Comparison of ENCODE assay signal across 8 cellular contexts in the genomic region with DNA sequence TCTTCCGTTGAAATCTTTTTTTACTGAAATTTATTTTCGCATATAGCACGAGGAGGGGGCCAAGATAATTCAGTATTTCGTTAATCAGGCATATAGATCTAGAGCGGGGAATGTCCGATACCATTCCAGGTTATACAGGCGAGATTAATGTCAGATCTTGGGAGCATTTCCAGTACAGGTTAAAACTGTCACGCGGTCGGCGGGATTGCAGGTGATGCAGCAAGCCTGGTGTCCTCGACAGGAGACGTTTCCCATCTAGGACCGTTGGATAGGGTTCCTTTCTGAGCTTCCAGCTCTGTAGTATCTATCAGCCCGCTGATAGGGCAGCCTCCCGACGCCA. TPM values are rescaled to one million over a fixed set of nuclear protein-coding genes. Genes with fewer than 3 reads are reported as not detected.
DNase-seq lines count a peak whose midpoint lies in the region; ATAC-seq and TF ChIP-seq lines count a peak whose summit lies in the region.

No MANE protein-coding gene starts in this region.

- H3K9me3 Mint-ChIP-seq in GM23338 = no peaks in the 10 kb centered on the region

- H3K27me3 ChIP-seq in GM23338 (ENCODE audit: insufficient read depth) = no peaks in the 10 kb centered on the region
- H3K27me3 ChIP-seq in gastroesophageal sphincter = no peaks in the 10 kb centered on the region
- H3K27me3 ChIP-seq in skeletal muscle satellite cell (ENCODE audit: control insufficient read depth, insufficient read depth, low read length) = no peaks in the 10 kb centered on the region

- peak overlapping the region; percentile 94 for H3K4me2 ChIP-seq in GM23338
- peak overlapping the region; percentile 95 for H3K4me2 ChIP-seq in skeletal muscle satellite cell (ENCODE audit: low read length)

- H3K4me1 ChIP-seq in GM23338 (ENCODE audit: insufficient read depth) = 0 out of 2 replicates have a peak, but pooled peaks cover 6% of the 10 kb centered on the region
- H3K4me1 ChIP-seq in gastroesophageal sphincter = peaks cover 2 to 34% (median 4%) of the 10 kb centered on the region in 3 donors
- peaks cover 26% of the 10 kb centered on the region for H3K4me1 ChIP-seq in skeletal muscle satellite cell (ENCODE audit: control insufficient read depth, insufficient read depth, low read length)

- H3K79me2 ChIP-seq in GM23338 (replicated peaks; ENCODE audit: insufficient read depth) = peaks cover 30% of the 10 kb centered on the region

- peak; percentile 98; the same call in 2 of the 3 replicates for ATAC-seq in GM23338
- ATAC-seq in gastroesophageal sphincter = no peak
- no peak for ATAC-seq in HG02973 (IDR thresholded peaks at IDR 0.05; ENCODE audit: unreplicated experiment)

- peaks cover 10% of the 10 kb centered on the region; the same call in 2 of the 3 replicates for H3K4me1 Mint-ChIP-seq in GM23338

- 5 to 14% methylated on average over 8 to 11 of the region's 17 CpGs for WGBS in gastroesophageal sphincter (ENCODE audit: low coverage in 1 of 2), 2 donors

- H3K9me2 ChIP-seq in GM23338 (ENCODE audit: insufficient read depth) = no peaks in the 10 kb centered on the region

- H3K36me3 ChIP-seq in GM23338 (ENCODE audit: insufficient read depth) (no peaks in the 10 kb centered on the region), gastroesophageal sphincter (peaks cover 0 to 18% of the 10 kb centered on the region in 2 donors), skeletal muscle satellite cell (ENCODE audit: insufficient read depth, low read length) (peaks cover 13% of the 10 kb centered on the region)

- no peak for TF ChIP-seq POLR2A in gastroesophageal sphincter (IDR thresholded peaks at IDR 0.05)

- TF ChIP-seq CTCF in GM23338 (conservative IDR thresholded peaks at IDR 0.05; ENCODE audit: low read depth in 2 of 2) = no peak
- no peak for TF ChIP-seq CTCF in WI38 (IDR thresholded peaks at IDR 0.05; ENCODE audit: low read depth, low read length)
- TF ChIP-seq CTCF in gastroesophageal sphincter (IDR thresholded peaks at IDR 0.05) = no peak

- H3K27ac Mint-ChIP-seq in GM23338 = peak overlapping the region; percentile 86

- peak overlapping the region; percentile 87 for H3K9ac ChIP-seq in skeletal muscle satellite cell (ENCODE audit: low read depth, low read length)

- H3K4me3 ChIP-seq in GM23338 (peak overlapping the region; percentile 83), WI38 (ENCODE audit: low read depth, low read length) (peak overlapping the region; percentile 87), gastroesophageal sphincter (peak overlapping the region; percentile 86 to 92), skeletal muscle satellite cell (ENCODE audit: low read length) (peak overlapping the region; percentile 92)

- H3K4me3 Mint-ChIP-seq in GM23338 = peak overlapping the region; percentile 73

- TF ChIP-seq EP300 in gastroesophageal sphincter (IDR thresholded peaks at IDR 0.05) = no peak

- H3K9me3 ChIP-seq in gastroesophageal sphincter (no peaks in the 10 kb centered on the region), skeletal muscle satellite cell (replicated peaks; ENCODE audit: low read length) (no peaks in the 10 kb centered on the region)

- H3K27me3 Mint-ChIP-seq in GM23338 (ENCODE audit: insufficient read depth, low read depth, poor library complexity) = peaks cover 3% of the 10 kb centered on the region

- H3K27ac ChIP-seq in GM23338 (ENCODE audit: low read depth) = no peak overlapping the region; the same call in 1 of the 2 replicates
- H3K27ac ChIP-seq in gastroesophageal sphincter = peak overlapping the region; percentile 2 to 90 (median 88)

- H3K36me3 Mint-ChIP-seq in GM23338 (ENCODE audit: low read depth) = no peaks in the 10 kb centered on the region

- H4K20me1 ChIP-seq in GM23338 (replicated peaks; ENCODE audit: insufficient read depth) = no peaks in the 10 kb centered on the region; the same call in 1 of the 2 replicates

- DNase-seq in GM23338 (ENCODE audit: low spot score) (no peak), NCI-H748 (lab: John Stamatoyannopoulos, UW; ENCODE audit: unreplicated experiment) (no peak), NCI-H526 treated with DMSO at 0.1 percent for 48 hours (lab: John Stamatoyannopoulos, UW) (no peak)
- DNase-seq in stimulated activated CD4-positive, alpha-beta T cell treated with anti-CD3 and anti-CD28 coated beads, Interleukin-15, amount 100 ng/mL, for 24 hours = no peak

- peak overlapping the region; percentile 67 for H2AFZ ChIP-seq in GM23338

- H3F3A ChIP-seq in GM23338 (replicated peaks; ENCODE audit: low read depth) = no peaks in the 10 kb centered on the region

TF ChIP-seq in GM23338, 12 proteins besides CTCF, POLR2A, EP300 and RAD21 (continues in another document):
- no peak for TF ChIP-seq NANOG (IDR thresholded peaks at IDR 0.05; ENCODE audit: borderline replicate concordance)
- TF ChIP-seq, protein P1, sequence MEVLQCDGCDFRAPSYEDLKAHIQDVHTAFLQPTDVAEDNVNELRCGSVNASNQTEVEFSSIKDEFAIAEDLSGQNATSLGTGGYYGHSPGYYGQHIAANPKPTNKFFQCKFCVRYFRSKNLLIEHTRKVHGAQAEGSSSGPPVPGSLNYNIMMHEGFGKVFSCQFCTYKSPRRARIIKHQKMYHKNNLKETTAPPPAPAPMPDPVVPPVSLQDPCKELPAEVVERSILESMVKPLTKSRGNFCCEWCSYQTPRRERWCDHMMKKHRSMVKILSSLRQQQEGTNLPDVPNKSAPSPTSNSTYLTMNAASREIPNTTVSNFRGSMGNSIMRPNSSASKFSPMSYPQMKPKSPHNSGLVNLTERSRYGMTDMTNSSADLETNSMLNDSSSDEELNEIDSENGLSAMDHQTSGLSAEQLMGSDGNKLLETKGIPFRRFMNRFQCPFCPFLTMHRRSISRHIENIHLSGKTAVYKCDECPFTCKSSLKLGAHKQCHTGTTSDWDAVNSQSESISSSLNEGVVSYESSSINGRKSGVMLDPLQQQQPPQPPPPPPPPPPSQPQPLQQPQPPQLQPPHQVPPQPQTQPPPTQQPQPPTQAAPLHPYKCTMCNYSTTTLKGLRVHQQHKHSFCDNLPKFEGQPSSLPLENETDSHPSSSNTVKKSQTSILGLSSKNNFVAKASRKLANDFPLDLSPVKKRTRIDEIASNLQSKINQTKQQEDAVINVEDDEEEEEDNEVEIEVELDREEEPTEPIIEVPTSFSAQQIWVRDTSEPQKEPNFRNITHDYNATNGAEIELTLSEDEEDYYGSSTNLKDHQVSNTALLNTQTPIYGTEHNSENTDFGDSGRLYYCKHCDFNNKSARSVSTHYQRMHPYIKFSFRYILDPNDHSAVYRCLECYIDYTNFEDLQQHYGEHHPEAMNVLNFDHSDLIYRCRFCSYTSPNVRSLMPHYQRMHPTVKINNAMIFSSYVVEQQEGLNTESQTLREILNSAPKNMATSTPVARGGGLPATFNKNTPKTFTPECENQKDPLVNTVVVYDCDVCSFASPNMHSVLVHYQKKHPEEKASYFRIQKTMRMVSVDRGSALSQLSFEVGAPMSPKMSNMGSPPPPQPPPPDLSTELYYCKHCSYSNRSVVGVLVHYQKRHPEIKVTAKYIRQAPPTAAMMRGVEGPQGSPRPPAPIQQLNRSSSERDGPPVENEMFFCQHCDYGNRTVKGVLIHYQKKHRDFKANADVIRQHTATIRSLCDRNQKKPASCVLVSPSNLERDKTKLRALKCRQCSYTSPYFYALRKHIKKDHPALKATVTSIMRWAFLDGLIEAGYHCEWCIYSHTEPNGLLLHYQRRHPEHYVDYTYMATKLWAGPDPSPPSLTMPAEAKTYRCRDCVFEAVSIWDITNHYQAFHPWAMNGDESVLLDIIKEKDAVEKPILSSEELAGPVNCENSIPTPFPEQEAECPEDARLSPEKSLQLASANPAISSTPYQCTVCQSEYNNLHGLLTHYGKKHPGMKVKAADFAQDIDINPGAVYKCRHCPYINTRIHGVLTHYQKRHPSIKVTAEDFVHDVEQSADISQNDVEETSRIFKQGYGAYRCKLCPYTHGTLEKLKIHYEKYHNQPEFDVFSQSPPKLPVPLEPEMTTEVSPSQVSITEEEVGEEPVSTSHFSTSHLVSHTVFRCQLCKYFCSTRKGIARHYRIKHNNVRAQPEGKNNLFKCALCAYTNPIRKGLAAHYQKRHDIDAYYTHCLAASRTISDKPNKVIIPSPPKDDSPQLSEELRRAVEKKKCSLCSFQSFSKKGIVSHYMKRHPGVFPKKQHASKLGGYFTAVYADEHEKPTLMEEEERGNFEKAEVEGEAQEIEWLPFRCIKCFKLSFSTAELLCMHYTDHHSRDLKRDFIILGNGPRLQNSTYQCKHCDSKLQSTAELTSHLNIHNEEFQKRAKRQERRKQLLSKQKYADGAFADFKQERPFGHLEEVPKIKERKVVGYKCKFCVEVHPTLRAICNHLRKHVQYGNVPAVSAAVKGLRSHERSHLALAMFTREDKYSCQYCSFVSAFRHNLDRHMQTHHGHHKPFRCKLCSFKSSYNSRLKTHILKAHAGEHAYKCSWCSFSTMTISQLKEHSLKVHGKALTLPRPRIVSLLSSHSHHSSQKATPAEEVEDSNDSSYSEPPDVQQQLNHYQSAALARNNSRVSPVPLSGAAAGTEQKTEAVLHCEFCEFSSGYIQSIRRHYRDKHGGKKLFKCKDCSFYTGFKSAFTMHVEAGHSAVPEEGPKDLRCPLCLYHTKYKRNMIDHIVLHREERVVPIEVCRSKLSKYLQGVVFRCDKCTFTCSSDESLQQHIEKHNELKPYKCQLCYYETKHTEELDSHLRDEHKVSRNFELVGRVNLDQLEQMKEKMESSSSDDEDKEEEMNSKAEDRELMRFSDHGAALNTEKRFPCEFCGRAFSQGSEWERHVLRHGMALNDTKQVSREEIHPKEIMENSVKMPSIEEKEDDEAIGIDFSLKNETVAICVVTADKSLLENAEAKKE (CRISPR knock-in tag; IDR thresholded peaks at IDR 0.05) = no peak

RNA-seq across cellular contexts. Expression of a gene that starts 0.4 kb away (rescaled TPM):
- total RNA-seq in GM23338 (2014; rRNA removed; shearing (Covaris generic)) = 28.0 and 29.2 TPM in 2 replicates
- 16.9 and 18.4 TPM in 2 replicates for polyA plus RNA-seq in GM23338 (2016; fragmentation: Nextera tagmentation; extraction: Ambion mirVana)
- total RNA-seq in gastroesophageal sphincter = 10 to 100 TPM; 10.6 to 22.4 (median 17.1) TPM
- 24.7 and 28.9 TPM in 2 replicates for total RNA-seq in skeletal muscle satellite cell (2012; rRNA removed)

RNA-seq across cellular contexts. Expression of a gene that starts 20.3 kb away (rescaled TPM):
- total RNA-seq in GM23338 (2014; rRNA removed; shearing (Covaris generic)) = 6.8 and 8.2 TPM in 2 replicates
- polyA plus RNA-seq in GM23338 (2016; fragmentation: Nextera tagmentation; extraction: Ambion mirVana) = 12.6 and 13.0 TPM in 2 replicates
- total RNA-seq in gastroesophageal sphincter = 1 to 10 TPM in 3 of 4 donors, not detected in 1; 1.1 to 2.7 (median 1.5) TPM
- total RNA-seq in skeletal muscle satellite cell (2012; rRNA removed) = 0.51 TPM in 1 of 2 replicates, not detected in the other

RNA-seq across cellular contexts. Expression of a gene that starts 56.1 kb away (rescaled TPM):
- not detected in 2 replicates for total RNA-seq in GM23338 (2014; rRNA removed; shearing (Covaris generic))
- polyA plus RNA-seq in GM23338 (2016; fragmentation: Nextera tagmentation; extraction: Ambion mirVana) = not detected in 2 replicates
- total RNA-seq in gastroesophageal sphincter = not detected
- not detected in 2 replicates for total RNA-seq in skeletal muscle satellite cell (2012; rRNA removed)
